Comparison of ENCODE assay signal across 15 cellular contexts in the genomic region with DNA sequence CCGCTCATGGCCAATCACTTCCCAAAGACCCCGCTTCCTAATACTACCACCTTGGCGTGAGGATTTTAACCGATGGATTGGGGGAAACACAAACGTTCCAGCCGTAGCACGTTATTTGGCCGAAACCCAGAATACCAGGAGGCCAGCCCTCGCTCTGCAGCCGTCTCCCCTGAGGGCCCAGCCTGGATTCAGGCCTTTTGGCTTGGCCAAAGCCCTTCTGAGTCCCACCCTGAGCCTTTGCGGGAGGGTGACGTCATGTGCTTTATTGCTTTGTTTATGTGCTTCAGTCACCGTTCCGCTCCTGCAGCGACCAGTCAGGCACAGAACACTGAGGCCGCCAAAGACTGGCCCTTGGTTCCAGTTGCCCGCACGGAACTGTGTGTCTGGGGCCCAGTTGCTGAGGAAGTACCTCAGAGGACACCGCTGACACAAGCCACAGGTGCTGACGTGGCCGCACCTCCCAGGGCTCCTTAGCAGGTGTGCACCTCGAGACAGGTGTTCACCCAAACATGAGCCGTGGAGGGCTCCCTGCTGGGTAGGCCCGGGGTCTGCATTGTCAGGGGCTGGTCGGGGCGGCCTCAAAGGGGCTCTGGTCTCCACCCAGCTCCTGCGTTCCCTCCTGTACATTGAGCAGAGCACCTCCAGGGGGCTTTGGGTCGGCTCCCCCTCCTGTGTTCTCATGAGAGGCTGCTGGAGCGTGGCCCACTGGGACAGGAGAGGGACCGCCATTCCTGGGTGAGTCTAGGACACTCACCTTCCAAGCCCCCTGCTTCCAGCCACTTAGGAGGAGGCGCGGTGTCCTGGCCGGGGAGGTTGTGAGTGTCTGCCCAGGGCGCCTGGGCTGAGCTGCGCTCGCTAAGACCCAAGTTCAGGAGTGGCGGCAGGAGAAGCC.
"Had no signal": no experiment of that assay in that cellular context is flagged by ENCODE, and none has a peak within 500 bp of the region (broad histone marks: within the 10 kb centered on the region; RNA-seq: fewer than 3 reads in every experiment).

No MANE protein-coding gene starts in this region.

- H3K36me3 Mint-ChIP-seq: activated naive CD8-positive, alpha-beta T cell treated with anti-CD3 and anti-CD28 coated beads, Interleukin-2, amount 10 ng/mL, durations not matched to agents 7 days and 5 days; immature natural killer cell; natural killer cell treated with Interleukin-12 subunit alpha and Interleukin-12 subunit beta and Interleukin-15 and Interleukin-18, amount 100 ng/mL, for 72 hours had no signal

- H3K36me3 ChIP-seq: left ventricle myocardium inferior had no signal

- H3K9me3 Mint-ChIP-seq: activated CD8-positive, alpha-beta T cell treated with anti-CD3 and anti-CD28 coated beads for 36 hours; activated naive CD8-positive, alpha-beta T cell treated with anti-CD3 and anti-CD28 coated beads, Interleukin-2, amount 10 ng/mL, durations not matched to agents 7 days and 5 days; activated T-cell treated with anti-CD3 and anti-CD28 coated beads, Interleukin-2, amount 50 U/mL, for 72 hours; endodermal cell; immature natural killer cell; memory B cell; natural killer cell treated with Interleukin-12 subunit alpha and Interleukin-12 subunit beta and Interleukin-15 and Interleukin-18, amount 100 ng/mL, for 72 hours; stimulated activated naive CD8-positive, alpha-beta T cell treated with anti-CD3 and anti-CD28 coated beads, Interleukin-15, Interleukin-2, amounts not matched to agents 100 ng/mL and 50 ng/mL, for 24 hours; T-helper 2 cell treated with Interferon-gamma antibody and Interleukin-4, amounts not matched to agents 5 μg/mL and 100 μg/mL, for 36 hours had no signal

- H3K27ac ChIP-seq: left ventricle myocardium inferior had no signal

- H3K4me1 Mint-ChIP-seq: activated naive CD8-positive, alpha-beta T cell treated with anti-CD3 and anti-CD28 coated beads, Interleukin-2, amount 10 ng/mL, durations not matched to agents 7 days and 5 days; immature natural killer cell had no signal

- H3K4me3 Mint-ChIP-seq: activated CD8-positive, alpha-beta T cell treated with anti-CD3 and anti-CD28 coated beads for 36 hours; activated naive CD8-positive, alpha-beta T cell treated with anti-CD3 and anti-CD28 coated beads, Interleukin-2, amount 10 ng/mL, durations not matched to agents 7 days and 5 days; activated T-cell treated with anti-CD3 and anti-CD28 coated beads, Interleukin-2, amount 50 U/mL, for 72 hours; endodermal cell; immature natural killer cell; memory B cell; natural killer cell treated with Interleukin-12 subunit alpha and Interleukin-12 subunit beta and Interleukin-15 and Interleukin-18, amount 100 ng/mL, for 72 hours; stimulated activated naive CD8-positive, alpha-beta T cell treated with anti-CD3 and anti-CD28 coated beads, Interleukin-15, Interleukin-2, amounts not matched to agents 100 ng/mL and 50 ng/mL, for 24 hours; T-helper 2 cell treated with Interferon-gamma antibody and Interleukin-4, amounts not matched to agents 5 μg/mL and 100 μg/mL, for 36 hours had no signal

- DNase-seq: activated CD4-positive, CD25-positive, alpha-beta regulatory T cell treated with anti-CD3 and anti-CD28 coated beads, Interleukin-2, amount 50 U/mL, for 72 hours; activated CD8-positive, alpha-beta memory T cell treated with anti-CD3 and anti-CD28 coated beads, Interleukin-2, amount 50 U/mL, for 4 hours; activated CD8-positive, alpha-beta T cell treated with anti-CD3 and anti-CD28 coated beads for 36 hours; activated gamma-delta T cell treated with Interleukin-2 at 50 U/mL for 16 hours; activated naive CD8-positive, alpha-beta T cell treated with anti-CD3 and anti-CD28 coated beads, Interleukin-2, amount 10 ng/mL, durations not matched to agents 7 days and 5 days; activated T-cell treated with anti-CD3 and anti-CD28 coated beads, Interleukin-2, amount 50 U/mL, for 72 hours; aorta; endodermal cell; immature natural killer cell; left ventricle myocardium inferior; stimulated activated CD4-positive, alpha-beta T cell treated with anti-CD3 and anti-CD28 coated beads, Interleukin-4, amount 100 ng/mL, for 1 hour had no signal

- H3K9me3 ChIP-seq: left ventricle myocardium inferior had no signal

- H3K4me3 ChIP-seq: left ventricle myocardium inferior had no signal

- H3K27ac Mint-ChIP-seq: activated CD8-positive, alpha-beta T cell treated with anti-CD3 and anti-CD28 coated beads for 36 hours; activated naive CD8-positive, alpha-beta T cell treated with anti-CD3 and anti-CD28 coated beads, Interleukin-2, amount 10 ng/mL, durations not matched to agents 7 days and 5 days; activated T-cell treated with anti-CD3 and anti-CD28 coated beads, Interleukin-2, amount 50 U/mL, for 72 hours; memory B cell; natural killer cell treated with Interleukin-12 subunit alpha and Interleukin-12 subunit beta and Interleukin-15 and Interleukin-18, amount 100 ng/mL, for 72 hours; stimulated activated naive CD8-positive, alpha-beta T cell treated with anti-CD3 and anti-CD28 coated beads, Interleukin-15, Interleukin-2, amounts not matched to agents 100 ng/mL and 50 ng/mL, for 24 hours; T-helper 2 cell treated with Interferon-gamma antibody and Interleukin-4, amounts not matched to agents 5 μg/mL and 100 μg/mL, for 36 hours had no signal

- ATAC-seq: activated CD8-positive, alpha-beta T cell treated with anti-CD3 and anti-CD28 coated beads for 36 hours had no signal

- H3K27me3 Mint-ChIP-seq: activated CD8-positive, alpha-beta T cell treated with anti-CD3 and anti-CD28 coated beads for 36 hours; activated naive CD8-positive, alpha-beta T cell treated with anti-CD3 and anti-CD28 coated beads, Interleukin-2, amount 10 ng/mL, durations not matched to agents 7 days and 5 days; memory B cell; natural killer cell treated with Interleukin-12 subunit alpha and Interleukin-12 subunit beta and Interleukin-15 and Interleukin-18, amount 100 ng/mL, for 72 hours; stimulated activated naive CD8-positive, alpha-beta T cell treated with anti-CD3 and anti-CD28 coated beads, Interleukin-15, Interleukin-2, amounts not matched to agents 100 ng/mL and 50 ng/mL, for 24 hours had no signal
